Comparison of ENCODE assay signal across 19 cellular contexts in genomic region chr2:14978836-14979235, GRCh38.
A peak's percentile ranks its signal among the peaks of the same experiment; 100 is the strongest.
DNase-seq lines count a peak whose midpoint lies in the region; ATAC-seq and TF ChIP-seq lines count a peak whose summit lies in the region.
"Had no signal": no experiment of that assay in that cellular context is flagged by ENCODE, and none has a peak within 500 bp of the region (broad histone marks: within the 10 kb centered on the region; RNA-seq: fewer than 3 reads in every experiment).

No MANE protein-coding gene starts in this region.

- no peaks in the 10 kb centered on the region for H3K36me3 Mint-ChIP-seq in GM23338 (ENCODE audit: low read depth)
- no peaks in the 10 kb centered on the region for H3K36me3 Mint-ChIP-seq in activated naive CD8-positive, alpha-beta T cell treated with anti-CD3 and anti-CD28 coated beads, Interleukin-2, amount 50 U/mL, for 24 hours (ENCODE audit: low read depth)

- no peaks in the 10 kb centered on the region for H3K9me3 ChIP-seq in mucosa of descending colon

- H3K4me3 Mint-ChIP-seq in GM23338, result no peak overlapping the region
- H3K4me3 Mint-ChIP-seq in activated naive CD8-positive, alpha-beta T cell treated with anti-CD3 and anti-CD28 coated beads, Interleukin-2, amount 50 U/mL, for 24 hours, result no peak overlapping the region

- DNase-seq in A172 (ENCODE audit: low spot score), result peak; percentile 35
- no peak for DNase-seq in GM23338 (ENCODE audit: low spot score)
- DNase-seq in activated naive CD8-positive, alpha-beta T cell treated with anti-CD3 and anti-CD28 coated beads, Interleukin-2, amount 50 U/mL, for 24 hours, result no peak
- peak in 1 of 2 donors; percentile 6 for DNase-seq in foreskin keratinocyte
- DNase-seq in DMS153 (lab: John Stamatoyannopoulos, UW), result no peak
- DNase-seq in dermis blood vessel endothelial cell, result no peak
- no peak for DNase-seq in mucosa of descending colon
- DNase-seq: AML-193; DMS79; NCI-H1105 treated with DMSO at 0.1 percent for 48 hours; NCI-H1694; NCI-H510A; NCI-H748 treated with DMSO at 0.1 percent for 48 hours; NK-92 treated with Interleukin-12 subunit alpha and Interleukin-12 subunit beta, amount 100 ng/mL, for 24 hours; OCI-M1; RPMI8226 had no signal

- 0 out of 2 replicates have a peak, but pooled peaks cover 5% of the 10 kb centered on the region for H3K4me1 ChIP-seq in GM23338 (ENCODE audit: insufficient read depth)
- H3K4me1 ChIP-seq in foreskin keratinocyte, result peaks cover 4% of the 10 kb centered on the region
- H3K4me1 ChIP-seq in mucosa of descending colon (ENCODE audit: low read depth), result no peaks in the 10 kb centered on the region

- no peaks in the 10 kb centered on the region for H3K79me2 ChIP-seq in GM23338 (replicated peaks; ENCODE audit: insufficient read depth)

- no peaks in the 10 kb centered on the region for H3K9me3 Mint-ChIP-seq in GM23338
- no peaks in the 10 kb centered on the region for H3K9me3 Mint-ChIP-seq in activated naive CD8-positive, alpha-beta T cell treated with anti-CD3 and anti-CD28 coated beads, Interleukin-2, amount 50 U/mL, for 24 hours

- intact Hi-C loops in mucosa of descending colon (cut with DNase I, micrococcal nuclease), result no loop called here

- H3K4me3 ChIP-seq in GM23338, result no peak overlapping the region
- no peak overlapping the region for H3K4me3 ChIP-seq in mucosa of descending colon
- H3K4me3 ChIP-seq: K562 had no signal

- no peaks in the 10 kb centered on the region for H3K36me3 ChIP-seq in GM23338 (ENCODE audit: insufficient read depth)
- no peaks in the 10 kb centered on the region for H3K36me3 ChIP-seq in mucosa of descending colon (ENCODE audit: low read depth)

- TF ChIP-seq CTCF in GM23338 (conservative IDR thresholded peaks at IDR 0.05; ENCODE audit: low read depth in 2 of 2) (no peak), foreskin keratinocyte (conservative IDR thresholded peaks at IDR 0.05) (no peak), mucosa of descending colon (IDR thresholded peaks at IDR 0.05) (no peak)

- H3K27me3 ChIP-seq in GM23338 (ENCODE audit: insufficient read depth) (no peaks in the 10 kb centered on the region), foreskin keratinocyte (no peaks in the 10 kb centered on the region)

- no peak for ATAC-seq in GM23338
- ATAC-seq in activated naive CD8-positive, alpha-beta T cell treated with anti-CD3 and anti-CD28 coated beads, Interleukin-2, amount 50 U/mL, for 24 hours, result peak; percentile 54
- ATAC-seq in foreskin keratinocyte, result peak; percentile 67
- ATAC-seq in GM18861 (IDR thresholded peaks at IDR 0.05; ENCODE audit: unreplicated experiment), result no peak
- ATAC-seq in mucosa of descending colon, result no peak
- ATAC-seq: K562 had no signal

- H2AFZ ChIP-seq in GM23338, result peak overlapping the region; percentile 28; the same call in 1 of the 2 replicates

- no peaks in the 10 kb centered on the region for H3K27me3 Mint-ChIP-seq in GM23338 (ENCODE audit: insufficient read depth, low read depth, poor library complexity)
- peaks cover 14% of the 10 kb centered on the region for H3K27me3 Mint-ChIP-seq in activated naive CD8-positive, alpha-beta T cell treated with anti-CD3 and anti-CD28 coated beads, Interleukin-2, amount 50 U/mL, for 24 hours

- H3F3A ChIP-seq in GM23338 (replicated peaks; ENCODE audit: low read depth), result no peaks in the 10 kb centered on the region

- no peak overlapping the region for H3K27ac ChIP-seq in GM23338 (ENCODE audit: low read depth)
- H3K27ac ChIP-seq in foreskin keratinocyte, result no peak overlapping the region
- H3K27ac ChIP-seq: C4-2B had no signal

- peaks cover 3% of the 10 kb centered on the region; the same call in 2 of the 3 replicates for H3K4me1 Mint-ChIP-seq in GM23338
- peaks cover 11% of the 10 kb centered on the region for H3K4me1 Mint-ChIP-seq in activated naive CD8-positive, alpha-beta T cell treated with anti-CD3 and anti-CD28 coated beads, Interleukin-2, amount 50 U/mL, for 24 hours

- no peaks in the 10 kb centered on the region for H4K20me1 ChIP-seq in GM23338 (replicated peaks; ENCODE audit: insufficient read depth)

- no peak overlapping the region for H3K27ac Mint-ChIP-seq in GM23338
- no peak overlapping the region for H3K27ac Mint-ChIP-seq in activated naive CD8-positive, alpha-beta T cell treated with anti-CD3 and anti-CD28 coated beads, Interleukin-2, amount 50 U/mL, for 24 hours

- H3K9me2 ChIP-seq in GM23338 (ENCODE audit: insufficient read depth), result peaks cover 5% of the 10 kb centered on the region; the same call in 1 of the 2 replicates

- H3K4me2 ChIP-seq in GM23338, result no peak overlapping the region

TF ChIP-seq in GM23338, 12 proteins besides CTCF, POLR2A, EP300 and RAD21 (continues in another document):
- TF ChIP-seq CREB1 (CRISPR knock-in tag; IDR thresholded peaks at IDR 0.05; ENCODE audit: low read depth) (no peak), POLR2AphosphoS5 (IDR thresholded peaks at IDR 0.05; ENCODE audit: low read depth) (no peak), ZNF331 (CRISPR knock-in tag; IDR thresholded peaks at IDR 0.05; ENCODE audit: low read depth) (no peak), ZNF462 (CRISPR knock-in tag; IDR thresholded peaks at IDR 0.05) (no peak), NANOG (IDR thresholded peaks at IDR 0.05; ENCODE audit: borderline replicate concordance) (no peak), ZNF114 (CRISPR knock-in tag; IDR thresholded peaks at IDR 0.05) (no peak), JUNB (IDR thresholded peaks at IDR 0.05; ENCODE audit: unreplicated experiment) (no peak), STAT1 (IDR thresholded peaks at IDR 0.05; ENCODE audit: unreplicated experiment) (no peak), EZH2phosphoT487 (IDR thresholded peaks at IDR 0.05; ENCODE audit: unreplicated experiment) (no peak), EZH2 (IDR thresholded peaks at IDR 0.05; ENCODE audit: low read depth, unreplicated experiment) (no peak)

Comparison
In these comparisons a context has a peak if more than half of its experiments do, and no peak if none do; other contexts are left out.
1. ATAC-seq: peak in activated naive CD8-positive, alpha-beta T cell treated with anti-CD3 and anti-CD28 coated beads, Interleukin-2, amount 50 U/mL, for 24 hours (single experiment) and foreskin keratinocyte (single experiment); none in GM23338 (single experiment), GM18861 (single experiment) and mucosa of descending colon (single experiment).